Comparison of ENCODE assay signal across 8 cellular contexts in genomic region chr1:212607206-212607923, GRCh38. TPM values are rescaled to one million over a fixed set of nuclear protein-coding genes. Genes with fewer than 3 reads are reported as not detected.
DNase-seq lines count a peak whose midpoint lies in the region; ATAC-seq and TF ChIP-seq lines count a peak whose summit lies in the region.

No MANE protein-coding gene starts in this region.

- H3K27me3 ChIP-seq in PC-9 (ENCODE audit: insufficient read depth, low read depth) (peaks cover 57% of the 10 kb centered on the region), mesenchymal stem cell (ENCODE audit: control insufficient read depth in 1 of 2, insufficient read depth in 1 of 2, low read length in 2 of 2) (peaks cover 44 to 57% of the 10 kb centered on the region in 2 experiments), upper lobe of right lung (peaks cover 20% of the 10 kb centered on the region)

- peak overlapping the region; percentile 91 for H3K4me2 ChIP-seq in PC-9
- H3K4me2 ChIP-seq in mesenchymal stem cell (ENCODE audit: low read length, poor library complexity, severe bottlenecking): peak overlapping the region; percentile 99

- H3K4ac ChIP-seq in mesenchymal stem cell (ENCODE audit: low read depth in 1 of 2, low read length in 2 of 2): no peak overlapping the region

- H3K9me3 ChIP-seq in PC-9 (ENCODE audit: insufficient read depth, low read depth) (no peaks in the 10 kb centered on the region), mesenchymal stem cell (ENCODE audit: control insufficient read depth, low read length) (peaks cover 4% of the 10 kb centered on the region), upper lobe of right lung (no peaks in the 10 kb centered on the region)

- no peak overlapping the region for H3K14ac ChIP-seq in mesenchymal stem cell (ENCODE audit: low read length in 2 of 2)

- H3K4me1 ChIP-seq in PC-9 (replicated peaks; ENCODE audit: insufficient read depth) (peaks cover 28% of the 10 kb centered on the region), mesenchymal stem cell (ENCODE audit: control insufficient read depth, insufficient read depth, low read depth, low read length) (peaks cover 21% of the 10 kb centered on the region), upper lobe of right lung (peaks cover 36% of the 10 kb centered on the region)

- H4K20me1 ChIP-seq in PC-9 (ENCODE audit: insufficient read depth): peaks cover 14% of the 10 kb centered on the region; the same call in 1 of the 2 replicates

- peak overlapping the region in 1 of 2 experiments; percentile 74 for H2BK12ac ChIP-seq in mesenchymal stem cell (ENCODE audit: low read length in 2 of 2)

- H3K36me3 ChIP-seq in PC-9 (ENCODE audit: low read depth) (no peaks in the 10 kb centered on the region), mesenchymal stem cell (ENCODE audit: control insufficient read depth in 1 of 2, insufficient read depth in 2 of 2, low read depth in 1 of 2, low read length in 2 of 2) (no peaks in the 10 kb centered on the region), upper lobe of right lung (no peaks in the 10 kb centered on the region)

- BruUV-seq in PC-9 (replicated peaks; lab: Mats Ljungman, UMichigan): no TSS peak

- 3% methylated on average over 34 of the region's 34 CpGs for WGBS in mesenchymal stem cell

- POLR2A ChIA-PET in PC-9 (lab: Charles Lee; ENCODE audit: unreplicated experiment): interaction anchor here (0.6 to 1.0 kb wide), 3 partner anchors 10 to 130 kb away, joined by 4 to 42 read pairs (median 4); no protein-coding TSS in a partner anchor

- H3K79me1 ChIP-seq in mesenchymal stem cell (replicated peaks; ENCODE audit: low read length, poor library complexity, severe bottlenecking): peaks cover 8% of the 10 kb centered on the region

- H3K9me2 ChIP-seq in PC-9 (ENCODE audit: insufficient read depth): no peaks in the 10 kb centered on the region

- intact Hi-C loops in PC-9 (cut with micrococcal nuclease; ENCODE audit: unreplicated experiment) (no loop called here), upper lobe of right lung (cut with DNase I) (no loop called here)

- CTCF ChIA-PET in PC-9 (lab: Charles Lee): interaction anchor here (1.4 kb wide), 1 partner anchor 11 kb away, joined by 3 read pairs; no protein-coding TSS in a partner anchor

- no peak overlapping the region for H4K8ac ChIP-seq in mesenchymal stem cell (ENCODE audit: low read length)

- DNase-seq in stimulated activated CD4-positive, alpha-beta T cell treated with anti-CD3 and anti-CD28 coated beads, Interleukin-15, amount 100 ng/mL, for 24 hours: peak; percentile 20
- no peak for DNase-seq in stimulated activated CD4-positive, alpha-beta T cell treated with anti-CD3 and anti-CD28 coated beads, Interleukin-2, amount 100 ng/mL, for 48 hours
- DNase-seq in PC-9 (peak in 1 of 2 experiments; percentile 31), coronary artery (ENCODE audit: low spot score) (peak; percentile 83), mesenchymal stem cell (peak; percentile 64), upper lobe of right lung (peak; percentile 76), omental fat pad (ENCODE audit: low spot score) (no peak)

- peak overlapping the region; percentile 96 for H3K4me3 ChIP-seq in PC-9
- H3K4me3 ChIP-seq in coronary artery: peak overlapping the region; percentile 88
- H3K4me3 ChIP-seq in mesenchymal stem cell (ENCODE audit: insufficient read depth in 1 of 2, low read depth in 1 of 2, low read length in 2 of 2): peak overlapping the region; percentile 71 to 75
- H3K4me3 ChIP-seq in upper lobe of right lung: peak overlapping the region; percentile 78

- H2AK5ac ChIP-seq in mesenchymal stem cell (ENCODE audit: low read length, severe bottlenecking): no peak overlapping the region

- H2AFZ ChIP-seq in PC-9: peak overlapping the region; percentile 61
- H2AFZ ChIP-seq in mesenchymal stem cell (ENCODE audit: low read depth, low read length): no peak overlapping the region

- H2BK120ac ChIP-seq in mesenchymal stem cell (ENCODE audit: low read depth, low read length): no peak overlapping the region

- peak overlapping the region in 1 of 2 experiments; percentile 66 for H3K23ac ChIP-seq in mesenchymal stem cell (ENCODE audit: low read length in 2 of 2)

- H3K9ac ChIP-seq in mesenchymal stem cell (ENCODE audit: low read length): peak overlapping the region; percentile 92

- no peak overlapping the region for H3K27ac ChIP-seq in PC-9
- H3K27ac ChIP-seq in coronary artery: peak overlapping the region; percentile 91 to 99
- no peak overlapping the region for H3K27ac ChIP-seq in mesenchymal stem cell (ENCODE audit: low read length, poor library complexity, severe bottlenecking)
- peak overlapping the region; percentile 97 for H3K27ac ChIP-seq in upper lobe of right lung

- peak overlapping the region; percentile 46 to 63 for H3K18ac ChIP-seq in mesenchymal stem cell (ENCODE audit: low read depth in 1 of 2, low read length in 2 of 2)

- no peak for TF ChIP-seq CTCF in PC-9 (conservative IDR thresholded peaks at IDR 0.05)
- no peak for TF ChIP-seq CTCF in coronary artery (IDR thresholded peaks at IDR 0.05)
- TF ChIP-seq CTCF in upper lobe of right lung (IDR thresholded peaks at IDR 0.05): no peak
- TF ChIP-seq CTCF in omental fat pad (IDR thresholded peaks at IDR 0.05): no peak

- ATAC-seq in upper lobe of right lung (no peak), GM21367 (IDR thresholded peaks at IDR 0.05; ENCODE audit: unreplicated experiment) (no peak), omental fat pad (ENCODE audit: low FRiP score) (no peak)

- 0 out of 2 replicates have a peak, but pooled peaks cover 4% of the 10 kb centered on the region for H3F3A ChIP-seq in PC-9 (ENCODE audit: insufficient read depth, low read depth)

- H2BK15ac ChIP-seq in mesenchymal stem cell (ENCODE audit: low read depth, poor library complexity, severe bottlenecking): peak overlapping the region; percentile 92

- no peak overlapping the region for H4K91ac ChIP-seq in mesenchymal stem cell (ENCODE audit: low read length)

- H2BK5ac ChIP-seq in mesenchymal stem cell (ENCODE audit: low read depth, low read length, poor library complexity, severe bottlenecking): peak overlapping the region; percentile 48

- H3K79me2 ChIP-seq in PC-9 (ENCODE audit: low read depth): no peaks in the 10 kb centered on the region

RNA-seq across cellular contexts. Expression of gene ATF3, which starts 1.2 kb away (rescaled TPM):
- 10.2 and 10.8 TPM in 2 replicates for total RNA-seq in PC-9 (2021)
- 11.5 TPM for polyA plus RNA-seq in mesenchymal stem cell (2013, experiment 1 of 2)
- polyA plus RNA-seq in mesenchymal stem cell (2013, experiment 2 of 2): 9.7 TPM
- total RNA-seq in upper lobe of right lung: 28.9 TPM
- total RNA-seq in omental fat pad: 100 to 1,000 TPM in 1 of 4 donors, 10 to 100 TPM in 3; 41.5 to 229 (median 77.5) TPM

Comparison
In these comparisons a context has a peak if more than half of its experiments do, and no peak if none do; other contexts are left out.
1. DNase-seq: peak in stimulated activated CD4-positive, alpha-beta T cell treated with anti-CD3 and anti-CD28 coated beads, Interleukin-15, amount 100 ng/mL, for 24 hours (single experiment), coronary artery (single experiment), mesenchymal stem cell (single experiment) and upper lobe of right lung (single experiment); none in stimulated activated CD4-positive, alpha-beta T cell treated with anti-CD3 and anti-CD28 coated beads, Interleukin-2, amount 100 ng/mL, for 48 hours (0 of 2) and omental fat pad (single experiment).
2. H3K27ac ChIP-seq: peak in coronary artery (2 of 2) and upper lobe of right lung (single experiment); none in PC-9 (single experiment) and mesenchymal stem cell (single experiment).
3. Peak in every context shown above with its lines, with median percentiles within 50 percentile points of each other: H3K4me3 ChIP-seq.